In the genomic region with DNA sequence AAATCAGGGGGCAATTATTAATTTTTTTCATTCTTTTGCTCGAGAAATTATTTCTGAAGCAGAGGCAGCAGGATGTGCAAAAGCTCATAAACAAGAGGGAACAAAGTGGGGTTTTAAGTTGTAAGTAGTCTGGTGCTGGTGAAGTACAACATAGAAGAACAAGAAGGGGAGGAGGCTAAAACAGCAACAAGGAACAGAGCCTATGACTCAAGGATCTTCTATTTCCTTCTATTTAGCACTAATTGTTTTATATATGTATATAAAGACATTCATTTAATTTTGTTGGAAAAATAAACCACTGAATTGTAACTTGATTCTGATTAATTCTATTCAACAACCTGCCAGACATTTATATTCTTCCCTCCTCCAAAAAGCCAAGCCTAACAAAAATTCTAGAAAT, we compare ENCODE assay signal across 22 cellular contexts. TPM values are rescaled to one million over a fixed set of nuclear protein-coding genes. Genes with fewer than 3 reads are reported as not detected.
DNase-seq lines count a peak whose midpoint lies in the region; TF ChIP-seq lines count a peak whose summit lies in the region.
"Had no signal": no experiment of that assay in that cellular context is flagged by ENCODE, and none has a peak within 500 bp of the region (broad histone marks: within the 10 kb centered on the region; RNA-seq: fewer than 3 reads in every experiment).

No MANE protein-coding gene starts in this region.

- H3K4me3 Mint-ChIP-seq in HFFc6, result no peak overlapping the region
- H3K4me3 Mint-ChIP-seq: activated naive CD4-positive, alpha-beta T cell treated with anti-CD3 and anti-CD28 coated beads for 36 hours; activated T-cell treated with anti-CD3 and anti-CD28 coated beads, Interleukin-2, amount 50 U/mL, for 4 hours; endodermal cell had no signal

- H3K4me1 Mint-ChIP-seq in HFFc6 (ENCODE audit: low read depth), result peaks cover 9% of the 10 kb centered on the region

- H3K27ac Mint-ChIP-seq in HFFc6, result no peak overlapping the region
- H3K27ac Mint-ChIP-seq: activated naive CD4-positive, alpha-beta T cell treated with anti-CD3 and anti-CD28 coated beads for 36 hours; endodermal cell had no signal

- H3K36me3 Mint-ChIP-seq in HFFc6 (ENCODE audit: low read depth), result peaks cover 5% of the 10 kb centered on the region; the same call in 1 of the 2 replicates

- H3K27me3 Mint-ChIP-seq in HFFc6 (ENCODE audit: insufficient read depth), result no peaks in the 10 kb centered on the region

- no peaks in the 10 kb centered on the region for H3K9me3 Mint-ChIP-seq in HFFc6
- H3K9me3 Mint-ChIP-seq: activated naive CD4-positive, alpha-beta T cell treated with anti-CD3 and anti-CD28 coated beads for 36 hours; activated T-cell treated with anti-CD3 and anti-CD28 coated beads, Interleukin-2, amount 50 U/mL, for 4 hours; endodermal cell had no signal

- DNase-seq in AG08396 (ENCODE audit: low spot score) (peak; percentile 5), HFFc6 (peak; percentile 2), dedifferentiated amniotic fluid mesenchymal stem cell (ENCODE audit: extremely low spot score) (peak; percentile 19), hepatic stellate cell (ENCODE audit: low spot score) (peak; percentile 14), NCI-H1436 (lab: John Stamatoyannopoulos, UW) (no peak), cortex of kidney (lab: John Stamatoyannopoulos, UW) (no peak)
- DNase-seq in activated CD8-positive, alpha-beta memory T cell treated with anti-CD3 and anti-CD28 coated beads, Interleukin-2, amount 50 U/mL, for 48 hours, result no peak
- DNase-seq in activated CD8-positive, alpha-beta memory T cell treated with anti-CD3 and anti-CD28 coated beads, Interleukin-2, amount 50 U/mL, for 4 hours, result no peak
- DNase-seq: ACHN; activated naive CD4-positive, alpha-beta T cell treated with anti-CD3 and anti-CD28 coated beads for 36 hours; activated T-cell treated with anti-CD3 and anti-CD28 coated beads, Interleukin-2, amount 50 U/mL, for 4 hours; DMS 273 treated with DMSO at 0.1 percent for 48 hours; endodermal cell; hypothalamus; islet precursor cell; NCI-H187 treated with DMSO at 0.1 percent for 48 hours; NCI-H774; stimulated activated CD4-positive, alpha-beta T cell treated with anti-CD3 and anti-CD28 coated beads, Interleukin-2, amount 100 ng/mL, for 48 hours; stimulated activated naive CD4-positive, alpha-beta T cell; testis; uterus had no signal

- TF ChIP-seq CTCF in HFFc6 (IDR thresholded peaks at IDR 0.05), result no peak

RNA-seq across cellular contexts. Expression of a gene that starts 35.0 kb away (rescaled TPM):
- total RNA-seq in HFFc6 (2021; fragmentation: NEBNext Ultra II Directional; extraction: Animal tissue kit (Norgen Biotek cat#: 25700)), result 10 to 100 TPM; 30.6 to 57.8 (median 46.5) TPM
- total RNA-seq: OCI-LY7 had no signal

Comparison
In these comparisons a context has a peak if more than half of its experiments do, and no peak if none do; other contexts are left out.
1. DNase-seq: peak in AG08396 (single experiment), HFFc6 (single experiment), dedifferentiated amniotic fluid mesenchymal stem cell (single experiment) and hepatic stellate cell (single experiment); none in activated CD8-positive, alpha-beta memory T cell treated with anti-CD3 and anti-CD28 coated beads, Interleukin-2, amount 50 U/mL, for 48 hours (single experiment), NCI-H1436 (single experiment), cortex of kidney (single experiment) and activated CD8-positive, alpha-beta memory T cell treated with anti-CD3 and anti-CD28 coated beads, Interleukin-2, amount 50 U/mL, for 4 hours (single experiment).